Comparison of ENCODE assay signal across 7 cellular contexts in the genomic region with DNA sequence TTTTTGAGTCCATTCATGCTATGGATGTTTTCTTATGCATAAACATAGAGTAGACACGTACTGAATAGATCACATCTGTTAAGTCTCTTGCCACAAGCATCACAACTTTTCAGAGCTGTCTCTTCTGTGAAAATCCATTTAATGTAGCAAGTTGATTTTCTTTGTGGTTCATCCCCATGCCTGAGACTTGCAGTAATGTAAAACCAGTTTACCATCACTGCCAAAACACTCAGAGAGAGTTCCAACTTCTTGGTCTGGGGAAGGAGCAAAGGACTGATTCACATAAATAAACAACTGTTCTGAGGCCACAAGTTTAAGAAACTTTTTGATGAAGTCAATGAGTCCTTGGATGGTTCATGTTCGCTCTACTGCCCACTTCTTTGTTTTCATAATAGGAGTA. TPM values are rescaled to one million over a fixed set of nuclear protein-coding genes. Genes with fewer than 3 reads are reported as not detected.
DNase-seq lines count a peak whose midpoint lies in the region; ATAC-seq and TF ChIP-seq lines count a peak whose summit lies in the region.
"Not testable (repeated sequence)": the region's sequence is repeated elsewhere in the genome, so short reads cannot be mapped to it uniquely, and the experiment has no call there.

No MANE protein-coding gene starts in this region.

- not testable (repeated sequence) for H3K14ac ChIP-seq in mesenchymal stem cell (ENCODE audit: low read length in 2 of 2)

- DNase-seq in H4 (ENCODE audit: low spot score) (peak; percentile 41), cardiac fibroblast (ENCODE audit: low read depth in 2 of 2) (peak; percentile 54 to 81), fibroblast of villous mesenchyme (ENCODE audit: low read depth) (peak; percentile 63), mesenchymal stem cell (peak; percentile 88)
- not testable (repeated sequence) for DNase-seq in SK-N-SH; sciatic nerve (ENCODE audit: low spot score)

- not testable (repeated sequence) for H3K79me2 ChIP-seq in SK-N-SH (ENCODE audit: insufficient read depth)

- peaks cover 18 to 44% (median 30%) of the 10 kb centered on the region in 11 experiments; a peak in 20 of 22 replicates for H3K36me3 ChIP-seq in BLaER1 treated with 17β-estradiol and CSF1 and Interleukin-3, amounts not matched to agents 10 nM and 100 nM
- not testable (repeated sequence) for H3K36me3 ChIP-seq in SK-N-SH (replicated peaks in 1 of 2; ENCODE audit: control insufficient read depth in 1 of 2, insufficient read depth in 2 of 2, low read length in 1 of 2); mesenchymal stem cell (ENCODE audit: control insufficient read depth in 1 of 2, insufficient read depth in 2 of 2, low read depth in 1 of 2, low read length in 2 of 2)

- CTCF ChIA-PET in SK-N-SH (lab: Yijun Ruan, JAX): interaction anchor here (1.2 kb wide), 1 partner anchor 23 kb away, joined by 3 read pairs; no protein-coding TSS in a partner anchor

- peak overlapping the region in 8 of 11 experiments; percentile 34 to 87 (median 59); a peak in 8 of 22 replicates for H3K4me2 ChIP-seq in BLaER1 treated with 17β-estradiol and CSF1 and Interleukin-3, amounts not matched to agents 10 nM and 100 nM
- H3K4me2 ChIP-seq in SK-N-SH: peak overlapping the region; percentile 29
- H3K4me2 ChIP-seq in mesenchymal stem cell (ENCODE audit: low read length, poor library complexity, severe bottlenecking): not testable (repeated sequence)

- peaks cover 20% of the 10 kb centered on the region for H3F3A ChIP-seq in SK-N-SH (replicated peaks; ENCODE audit: insufficient read depth)

- intact Hi-C loops in sciatic nerve (cut with DNase I): not testable (repeated sequence)

- H2AFZ ChIP-seq in SK-N-SH (ENCODE audit: low read depth); mesenchymal stem cell (ENCODE audit: low read depth, low read length): not testable (repeated sequence)

- not testable (repeated sequence) for H3K9ac ChIP-seq in BLaER1 treated with 17β-estradiol and CSF1 and Interleukin-3, amounts not matched to agents 10 nM and 100 nM; mesenchymal stem cell (ENCODE audit: low read length)
- peak overlapping the region; percentile 21; the same call in 1 of the 2 replicates for H3K9ac ChIP-seq in SK-N-SH

- POLR2A ChIA-PET in SK-N-SH (lab: Yijun Ruan, JAX): not testable (repeated sequence)

- H2BK5ac ChIP-seq in mesenchymal stem cell (ENCODE audit: low read depth, low read length, poor library complexity, severe bottlenecking): not testable (repeated sequence)

- TF ChIP-seq EP300 in SK-N-SH (IDR thresholded peaks at IDR 0.05; ENCODE audit: borderline replicate concordance in 1 of 2, low read depth in 1 of 2, low read length in 1 of 2): not testable (repeated sequence)

- peaks cover 18 to 68% (median 61%) of the 10 kb centered on the region in 10 experiments for H3K4me1 ChIP-seq in BLaER1 treated with 17β-estradiol and CSF1 and Interleukin-3, amounts not matched to agents 10 nM and 100 nM
- peaks cover 17 to 35% of the 10 kb centered on the region in 2 experiments for H3K4me1 ChIP-seq in SK-N-SH (ENCODE audit: control insufficient read depth in 1 of 2, insufficient read depth in 2 of 2, low read depth in 1 of 2, low read length in 1 of 2)
- H3K4me1 ChIP-seq in mesenchymal stem cell (ENCODE audit: control insufficient read depth, insufficient read depth, low read depth, low read length): not testable (repeated sequence)

- not testable (repeated sequence) for H2AK5ac ChIP-seq in mesenchymal stem cell (ENCODE audit: low read length, severe bottlenecking)

- H3K23ac ChIP-seq in mesenchymal stem cell (ENCODE audit: low read length in 2 of 2): not testable (repeated sequence)

- TF ChIP-seq CTCF in SK-N-SH (IDR thresholded peaks at IDR 0.05); cardiac fibroblast (IDR thresholded peaks at IDR 0.05; ENCODE audit: low read depth, low read length); fibroblast of villous mesenchyme (IDR thresholded peaks at IDR 0.05; ENCODE audit: insufficient read depth, low read depth, low read length): not testable (repeated sequence)

- H4K91ac ChIP-seq in mesenchymal stem cell (ENCODE audit: low read length): not testable (repeated sequence)

- H3K18ac ChIP-seq in mesenchymal stem cell (ENCODE audit: low read depth in 1 of 2, low read length in 2 of 2): not testable (repeated sequence)

- not testable (repeated sequence) for H3K79me1 ChIP-seq in mesenchymal stem cell (replicated peaks; ENCODE audit: low read length, poor library complexity, severe bottlenecking)

- not testable (repeated sequence) for H3K27me3 ChIP-seq in BLaER1 treated with 17β-estradiol and CSF1 and Interleukin-3, amounts not matched to agents 10 nM and 100 nM; SK-N-SH (ENCODE audit: insufficient read depth); mesenchymal stem cell (ENCODE audit: control insufficient read depth in 1 of 2, insufficient read depth in 1 of 2, low read length in 2 of 2)

- WGBS in SK-N-SH (ENCODE audit: low lambda C conversion rate): 92% methylated on average over 2 of the region's 2 CpGs
- WGBS in mesenchymal stem cell: 68% methylated on average over 2 of the region's 2 CpGs

- peak overlapping the region in 4 of 11 experiments; percentile 12 to 64 (median 18); a peak in 4 of 22 replicates for H3K27ac ChIP-seq in BLaER1 treated with 17β-estradiol and CSF1 and Interleukin-3, amounts not matched to agents 10 nM and 100 nM
- peak overlapping the region; percentile 83 to 86; a peak in 3 of 4 replicates for H3K27ac ChIP-seq in SK-N-SH (ENCODE audit: low read depth in 2 of 2, low read length in 1 of 2)
- H3K27ac ChIP-seq in mesenchymal stem cell (ENCODE audit: low read length, poor library complexity, severe bottlenecking): not testable (repeated sequence)

- not testable (repeated sequence) for H4K20me1 ChIP-seq in BLaER1 treated with 17β-estradiol and CSF1 and Interleukin-3, amounts not matched to agents 10 nM and 100 nM; SK-N-SH (ENCODE audit: insufficient read depth)

- not testable (repeated sequence) for H2BK15ac ChIP-seq in mesenchymal stem cell (ENCODE audit: low read depth, poor library complexity, severe bottlenecking)

- peaks cover 3 to 41% (median 24%) of the 10 kb centered on the region in 11 experiments; a peak in 20 of 22 replicates for H3K9me3 ChIP-seq in BLaER1 treated with 17β-estradiol and CSF1 and Interleukin-3, amounts not matched to agents 10 nM and 100 nM (replicated peaks in 1 of 11)
- H3K9me3 ChIP-seq in SK-N-SH; mesenchymal stem cell (ENCODE audit: control insufficient read depth, low read length): not testable (repeated sequence)

- ATAC-seq in sciatic nerve: peak; percentile 37

- H3K4ac ChIP-seq in mesenchymal stem cell (ENCODE audit: low read depth in 1 of 2, low read length in 2 of 2): not testable (repeated sequence)

- H3K9me2 ChIP-seq in SK-N-SH: not testable (repeated sequence)

- not testable (repeated sequence) for H4K8ac ChIP-seq in mesenchymal stem cell (ENCODE audit: low read length)

- not testable (repeated sequence) for H3K4me3 ChIP-seq in BLaER1 treated with 17β-estradiol and CSF1 and Interleukin-3, amounts not matched to agents 10 nM and 100 nM; SK-N-SH (ENCODE audit: low read depth in 2 of 2, low read length in 1 of 2); cardiac fibroblast (replicated peaks in 1 of 2; ENCODE audit: low read depth in 2 of 2, low read length in 2 of 2); fibroblast of villous mesenchyme (ENCODE audit: low read depth, low read length); mesenchymal stem cell (ENCODE audit: insufficient read depth in 1 of 2, low read depth in 1 of 2, low read length in 2 of 2)

- not testable (repeated sequence) for H2BK120ac ChIP-seq in mesenchymal stem cell (ENCODE audit: low read depth, low read length)

- not testable (repeated sequence) for H2BK12ac ChIP-seq in mesenchymal stem cell (ENCODE audit: low read length in 2 of 2)

- not testable (repeated sequence) for TF ChIP-seq RAD21 in SK-N-SH (IDR thresholded peaks at IDR 0.05; ENCODE audit: low read length)

TF ChIP-seq in SK-N-SH, 30 proteins besides CTCF, POLR2A, EP300 and RAD21:
- TF ChIP-seq, protein P1, sequence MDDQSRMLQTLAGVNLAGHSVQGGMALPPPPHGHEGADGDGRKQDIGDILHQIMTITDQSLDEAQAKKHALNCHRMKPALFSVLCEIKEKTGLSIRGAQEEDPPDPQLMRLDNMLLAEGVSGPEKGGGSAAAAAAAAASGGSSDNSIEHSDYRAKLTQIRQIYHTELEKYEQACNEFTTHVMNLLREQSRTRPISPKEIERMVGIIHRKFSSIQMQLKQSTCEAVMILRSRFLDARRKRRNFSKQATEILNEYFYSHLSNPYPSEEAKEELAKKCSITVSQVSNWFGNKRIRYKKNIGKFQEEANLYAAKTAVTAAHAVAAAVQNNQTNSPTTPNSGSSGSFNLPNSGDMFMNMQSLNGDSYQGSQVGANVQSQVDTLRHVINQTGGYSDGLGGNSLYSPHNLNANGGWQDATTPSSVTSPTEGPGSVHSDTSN (IDR thresholded peaks at IDR 0.05): peak; percentile 56; the same call in 1 of the 2 replicates
- TF ChIP-seq NFIC (IDR thresholded peaks at IDR 0.05; ENCODE audit: borderline replicate concordance) (peak; percentile 30; the same call in 1 of the 2 replicates), JUND (IDR thresholded peaks at IDR 0.05) (peak; percentile 20; the same call in 1 of the 2 replicates), TCF12 (IDR thresholded peaks at IDR 0.05) (peak; percentile 59)
TF ChIP-seq in SK-N-SH: peak in this region for 4; not testable (repeated sequence) for 26.

RNA-seq across cellular contexts. Expression of a gene that starts 24.8 kb away (rescaled TPM):
- total RNA-seq in H4 (2014; rRNA removed; shearing (Covaris generic)): 20.9 and 33.9 TPM in 2 replicates
- polyA plus RNA-seq in SK-N-SH (2012; rRNA removed): 23.5 and 23.7 TPM in 2 replicates
- polyA plus RNA-seq in SK-N-SH (2012; cell fraction: cytosol; rRNA removed): 18.3 and 21.7 TPM in 2 replicates
- 17.8 and 21.7 TPM in 2 replicates for polyA plus RNA-seq in SK-N-SH (2012; cell fraction: nucleus; rRNA removed)
- 14.8 and 16.0 TPM in 2 replicates for total RNA-seq in fibroblast of villous mesenchyme
- 13.4 TPM for polyA plus RNA-seq in mesenchymal stem cell (2013, experiment 1 of 2)
- 12.8 TPM for polyA plus RNA-seq in mesenchymal stem cell (2013, experiment 2 of 2)
- 22.7 TPM for total RNA-seq in sciatic nerve
